30 cellular contexts compared by ENCODE assay signal in the genomic region with DNA sequence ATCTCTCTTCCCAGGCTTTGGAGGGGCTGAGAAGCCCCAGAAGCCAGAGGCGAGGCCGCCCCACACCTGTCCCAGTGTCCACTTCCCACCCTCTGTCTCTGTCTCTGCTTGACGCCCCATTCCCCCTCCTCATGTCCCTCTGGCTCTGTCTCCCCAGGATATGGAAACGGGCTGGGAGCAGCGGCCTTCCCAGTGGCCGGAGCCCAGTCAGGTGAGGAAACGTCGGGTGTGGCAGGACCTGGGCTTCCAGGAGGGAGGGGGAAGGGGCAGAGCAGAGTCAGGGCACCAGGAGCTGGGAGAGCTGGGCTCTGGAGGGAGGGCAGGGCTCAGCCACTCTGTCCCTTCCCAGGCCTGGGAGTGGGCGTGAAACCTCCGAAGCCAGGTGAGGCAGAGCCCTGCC. TPM values are rescaled to one million over a fixed set of nuclear protein-coding genes. Genes with fewer than 3 reads are reported as not detected.
"Had no signal": no experiment of that assay in that cellular context is flagged by ENCODE, and none has a peak within 500 bp of the region (broad histone marks: within the 10 kb centered on the region; RNA-seq: fewer than 3 reads in every experiment).

No MANE protein-coding gene starts in this region.

- ATAC-seq: activated CD4-positive, CD25-positive, alpha-beta regulatory T cell treated with anti-CD3 and anti-CD28 coated beads, Interleukin-2, amount 50 U/mL, for 24 hours; activated CD8-positive, alpha-beta memory T cell treated with anti-CD3 and anti-CD28 coated beads, Interleukin-2, amount 10 ng/mL, durations not matched to agents 7 days and 5 days; body of pancreas; foreskin keratinocyte; left ventricle myocardium superior; natural killer cell treated with Interleukin-12 subunit alpha and Interleukin-12 subunit beta and Interleukin-15 and Interleukin-18, amount 100 ng/mL, for 72 hours had no signal

- H3K27ac ChIP-seq: body of pancreas, foreskin keratinocyte, neutrophil, ovary, prostate gland, testis had no signal

- H3K4me1 ChIP-seq: prostate gland had no signal

- H3K9me3 ChIP-seq: body of pancreas, neutrophil, ovary, prostate gland, testis had no signal

- H3K27me3 ChIP-seq: body of pancreas, foreskin keratinocyte, ovary, testis had no signal

- H3K36me3 ChIP-seq: neutrophil, ovary, prostate gland had no signal

- DNase-seq: activated CD4-positive, alpha-beta memory T cell treated with anti-CD3 and anti-CD28 coated beads, Interleukin-2, amount 10 ng/mL, durations not matched to agents 7 days and 5 days; activated CD4-positive, alpha-beta T cell treated with anti-CD3 and anti-CD28 coated beads, Interleukin-2, amount 10 ng/mL, durations not matched to agents 24 days and 14 days; activated CD8-positive, alpha-beta memory T cell treated with anti-CD3 and anti-CD28 coated beads, Interleukin-2, amount 10 ng/mL, durations not matched to agents 7 days and 5 days; activated gamma-delta T cell; activated naive CD4-positive, alpha-beta T cell treated with anti-CD3 and anti-CD28 coated beads, Interleukin-2, amount 50 U/mL, for 16 hours; activated T-cell treated with anti-CD3 and anti-CD28 coated beads for 4 hours; anterior cingulate cortex; body of pancreas; effector CD4-positive, alpha-beta T cell; erythroblast; foreskin keratinocyte; immature natural killer cell; kidney glomerular epithelial cell; left ventricle myocardium superior; mammary epithelial cell; midbrain; ovary; stimulated activated CD4-positive, alpha-beta T cell treated with anti-CD3 and anti-CD28 coated beads, Interleukin-2, amount 100 ng/mL, for 48 hours; stimulated activated CD8-positive, alpha-beta memory T cell treated with anti-CD3 and anti-CD28 coated beads, Interleukin-4, amount 100 ng/mL, for 48 hours; stimulated activated naive B cell treated with anti-CD40 and anti-IgM and Interleukin-4, amounts not matched to agents 10 μg/mL and 1 μg/mL and 100 μg/mL, for 72 hours; testis had no signal

- H3K4me3 ChIP-seq: body of pancreas, ovary, prostate gland, testis had no signal

RNA-seq across cellular contexts. Expression of a gene that starts 21.8 kb away (rescaled TPM):
- total RNA-seq: activated CD4-positive, alpha-beta T cell treated with anti-CD3 and anti-CD28 coated beads, Interleukin-2, amount 10 ng/mL, durations not matched to agents 24 days and 14 days; activated T-helper 1 cell treated with anti-CD3 and anti-CD28 coated beads, Interleukin-12 subunit alpha, Interleukin-12 subunit beta, Interleukin-2, Interleukin-4 antibody, amounts not matched to agents 30 ng/mL and 10 ng/mL and 1 ng/mL, durations not matched to agents 14 hours and 24 hours and 36 hours; chondrocyte; foreskin keratinocyte; glomerular endothelial cell; mammary epithelial cell had no signal
- polyA plus RNA-seq: foreskin keratinocyte, immature natural killer cell, mammary epithelial cell, ovary had no signal

RNA-seq across cellular contexts. Expression of a gene that starts 26.8 kb away (rescaled TPM):
- total RNA-seq: activated CD4-positive, alpha-beta memory T cell treated with anti-CD3 and anti-CD28 coated beads, Interleukin-2, amount 10 ng/mL, durations not matched to agents 7 days and 5 days; cardiac septum; chondrocyte; glomerular endothelial cell; left ventricle myocardium superior; natural killer cell treated with Interleukin-12 subunit alpha and Interleukin-12 subunit beta and Interleukin-15 and Interleukin-18, amount 100 ng/mL, for 72 hours; T-helper 2 cell treated with Interferon-gamma antibody and Interleukin-4, amounts not matched to agents 100 ng/mL and 5 ng/mL, for 36 hours had no signal
- polyA plus RNA-seq: immature natural killer cell, ovary had no signal

RNA-seq across cellular contexts. Expression of a gene that starts 27.1 kb away (rescaled TPM):
- total RNA-seq: activated CD4-positive, alpha-beta memory T cell treated with anti-CD3 and anti-CD28 coated beads, Interleukin-2, amount 10 ng/mL, durations not matched to agents 7 days and 5 days; activated CD4-positive, alpha-beta T cell treated with anti-CD3 and anti-CD28 coated beads, Interleukin-2, amount 10 ng/mL, durations not matched to agents 24 days and 14 days; activated CD8-positive, alpha-beta memory T cell treated with anti-CD3 and anti-CD28 coated beads, Interleukin-2, amount 10 ng/mL, durations not matched to agents 7 days and 5 days; activated T-helper 1 cell treated with anti-CD3 and anti-CD28 coated beads, Interleukin-12 subunit alpha, Interleukin-12 subunit beta, Interleukin-2, Interleukin-4 antibody, amounts not matched to agents 30 ng/mL and 10 ng/mL and 1 ng/mL, durations not matched to agents 14 hours and 24 hours and 36 hours; left ventricle myocardium superior; mammary epithelial cell; natural killer cell treated with Interleukin-12 subunit alpha and Interleukin-12 subunit beta and Interleukin-15 and Interleukin-18, amount 100 ng/mL, for 72 hours; T-helper 2 cell treated with Interferon-gamma antibody and Interleukin-4, amounts not matched to agents 100 ng/mL and 5 ng/mL, for 36 hours had no signal
- polyA plus RNA-seq: immature natural killer cell, ovary had no signal
